ENCODE assay signal across 13 cellular contexts in genomic region chr1:224080082-224080774, GRCh38. TPM values are rescaled to one million over a fixed set of nuclear protein-coding genes. Genes with fewer than 3 reads are reported as not detected.
DNase-seq lines count a peak whose midpoint lies in the region; ATAC-seq and TF ChIP-seq lines count a peak whose summit lies in the region.
"Had no signal": no experiment of that assay in that cellular context is flagged by ENCODE, and none has a peak within 500 bp of the region (broad histone marks: within the 10 kb centered on the region; RNA-seq: fewer than 3 reads in every experiment).

No MANE protein-coding gene starts in this region.

- no peak for TF ChIP-seq POLR2A in heart left ventricle (IDR thresholded peaks at IDR 0.05)

- H3K27ac ChIP-seq in SK-N-MC (peak overlapping the region; percentile 23; the same call in 1 of the 2 replicates), fibroblast of lung (ENCODE audit: insufficient read depth, low read length) (peak overlapping the region; percentile 8), smooth muscle cell (ENCODE audit: low read depth) (peak overlapping the region; percentile 74), heart left ventricle (no peak overlapping the region)
- H3K27ac ChIP-seq: 22Rv1, body of pancreas had no signal

- H3K79me2 ChIP-seq in fibroblast of lung (ENCODE audit: control insufficient read depth, insufficient read depth, low read length): no peaks in the 10 kb centered on the region
- no peaks in the 10 kb centered on the region for H3K79me2 ChIP-seq in smooth muscle cell (ENCODE audit: low read depth)

- H3K27me3 ChIP-seq in fibroblast of lung (ENCODE audit: control insufficient read depth, insufficient read depth, low read length) (no peaks in the 10 kb centered on the region), smooth muscle cell (ENCODE audit: low read depth) (no peaks in the 10 kb centered on the region), heart left ventricle (peaks cover 0 to 7% (median 0%) of the 10 kb centered on the region in 9 donors)
- H3K27me3 ChIP-seq: body of pancreas had no signal

- no peaks in the 10 kb centered on the region for H3K36me3 ChIP-seq in SK-N-MC (ENCODE audit: insufficient read depth, low read length)
- no peaks in the 10 kb centered on the region for H3K36me3 ChIP-seq in fibroblast of lung (ENCODE audit: control insufficient read depth, insufficient read depth, low read length)
- no peaks in the 10 kb centered on the region for H3K36me3 ChIP-seq in smooth muscle cell (ENCODE audit: low read depth)
- H3K36me3 ChIP-seq in heart left ventricle: no peaks in the 10 kb centered on the region

- peak overlapping the region; percentile 35 for H3K4me2 ChIP-seq in fibroblast of lung (ENCODE audit: extremely low read depth, insufficient read depth, low read length)
- no peak overlapping the region for H3K4me2 ChIP-seq in smooth muscle cell

- H4K20me1 ChIP-seq in fibroblast of lung (ENCODE audit: control insufficient read depth, extremely low read depth, insufficient read depth, low read length) (no peaks in the 10 kb centered on the region), smooth muscle cell (ENCODE audit: low read depth) (no peaks in the 10 kb centered on the region)

- H3K9me3 ChIP-seq in SK-N-MC (ENCODE audit: low read depth, low read length) (no peaks in the 10 kb centered on the region), fibroblast of lung (ENCODE audit: control insufficient read depth, insufficient read depth, low read depth, low read length) (no peaks in the 10 kb centered on the region), smooth muscle cell (replicated peaks; ENCODE audit: low read depth) (no peaks in the 10 kb centered on the region), heart left ventricle (no peaks in the 10 kb centered on the region)
- H3K9me3 ChIP-seq: body of pancreas had no signal

- H3K4me1 ChIP-seq in fibroblast of lung (ENCODE audit: control insufficient read depth, extremely low read depth, insufficient read depth, low read length) (peaks cover 6% of the 10 kb centered on the region), smooth muscle cell (ENCODE audit: low read depth) (peaks cover 15% of the 10 kb centered on the region), heart left ventricle (no peaks in the 10 kb centered on the region)
- H3K4me1 ChIP-seq: body of pancreas had no signal

- no peak overlapping the region for H3K4me3 ChIP-seq in SK-N-MC
- no peak overlapping the region for H3K4me3 ChIP-seq in fibroblast of lung (replicated peaks in 1 of 4; ENCODE audit: control extremely low read depth in 1 of 4, insufficient read depth in 1 of 4, low read depth in 3 of 4, low read length in 4 of 4)
- no peak overlapping the region for H3K4me3 ChIP-seq in smooth muscle cell
- no peak overlapping the region for H3K4me3 ChIP-seq in heart left ventricle
- H3K4me3 ChIP-seq: body of pancreas had no signal

- ATAC-seq in GM21529 (IDR thresholded peaks at IDR 0.05; ENCODE audit: unreplicated experiment): no peak
- no peak for ATAC-seq in heart left ventricle
- ATAC-seq in HG02840 (IDR thresholded peaks at IDR 0.05; ENCODE audit: low FRiP score, unreplicated experiment): no peak
- ATAC-seq: body of pancreas, HepG2 had no signal

- H3K9ac ChIP-seq in SK-N-MC (ENCODE audit: insufficient read length) (no peak overlapping the region), fibroblast of lung (ENCODE audit: insufficient read depth, low read length) (no peak overlapping the region), smooth muscle cell (ENCODE audit: low read depth) (peak overlapping the region; percentile 20)

- intact Hi-C loops in heart left ventricle (cut with DNase I): no loop called here

- H3F3A ChIP-seq in smooth muscle cell (ENCODE audit: low read depth): no peaks in the 10 kb centered on the region

- TF ChIP-seq CTCF in fibroblast of lung (conservative IDR thresholded peaks at IDR 0.05 in 1 of 2, IDR thresholded peaks at IDR 0.05 in 1 of 2; ENCODE audit: low read depth in 1 of 2, low read length in 2 of 2) (no peak), smooth muscle cell (IDR thresholded peaks at IDR 0.05; ENCODE audit: borderline replicate concordance, insufficient read depth, poor library complexity, severe bottlenecking) (no peak), heart left ventricle (IDR thresholded peaks at IDR 0.05) (no peak)

- peak overlapping the region; percentile 54 for H2AFZ ChIP-seq in fibroblast of lung (ENCODE audit: low read length)
- peak overlapping the region; percentile 81 for H2AFZ ChIP-seq in smooth muscle cell (ENCODE audit: low read depth)

- 52% methylated on average over 9 of the region's 9 CpGs for WGBS in smooth muscle cell (ENCODE audit: low lambda C conversion rate)
- 39 to 60% (median 46%) methylated on average over 9 of the region's 9 CpGs for WGBS in heart left ventricle, 4 donors

- DNase-seq in DMS153 (lab: John Stamatoyannopoulos, UW) (peak; percentile 9), DMS153 treated with DMSO at 0.1 percent for 48 hours (lab: John Stamatoyannopoulos, UW; ENCODE audit: unreplicated experiment) (no peak), SK-N-MC (ENCODE audit: low read depth, low spot score) (no peak), fibroblast of lung (ENCODE audit: low read depth in 2 of 2) (peak; percentile 27 to 74), smooth muscle cell (lab: John Stamatoyannopoulos, UW; ENCODE audit: unreplicated experiment) (no peak), heart left ventricle (no peak)
- DNase-seq: body of pancreas, naive B cell, NCI-H524 had no signal

RNA-seq across cellular contexts. Expression of gene FBXO28, which starts 33.7 kb away (rescaled TPM):
- total RNA-seq in fibroblast of lung (29.5 and 34.3 TPM in 2 replicates), smooth muscle cell (37.0 and 38.5 TPM in 2 replicates), heart left ventricle (10 to 100 TPM; 17.0 to 24.5 (median 19.3) TPM)
- polyA plus RNA-seq in fibroblast of lung (24.4 and 25.3 TPM in 2 replicates), smooth muscle cell (9.1 and 9.6 TPM in 2 replicates), heart left ventricle (10 to 100 TPM in 1 of 2 donors, 1 to 10 TPM in 1; 5.4 to 13.1 TPM)
- polyA plus RNA-seq in fibroblast of lung (2012): 16.1 and 17.5 TPM in 2 replicates
- polyA minus RNA-seq in fibroblast of lung (ENCODE audit: low replicate concordance): 2.3 and 2.4 TPM in 2 replicates

Comparison
In these comparisons a context has a peak if more than half of its experiments do, and no peak if none do; other contexts are left out.
1. DNase-seq: peak in DMS153 (single experiment) and fibroblast of lung (2 of 2); none in DMS153 treated with DMSO at 0.1 percent for 48 hours (single experiment), SK-N-MC (single experiment), smooth muscle cell (single experiment) and heart left ventricle (0 of 5).
2. H3K27ac ChIP-seq: peak in SK-N-MC (single experiment), fibroblast of lung (single experiment) and smooth muscle cell (single experiment); none in heart left ventricle (0 of 12).